ENCODE assay signal across 10 cellular contexts in the genomic region with DNA sequence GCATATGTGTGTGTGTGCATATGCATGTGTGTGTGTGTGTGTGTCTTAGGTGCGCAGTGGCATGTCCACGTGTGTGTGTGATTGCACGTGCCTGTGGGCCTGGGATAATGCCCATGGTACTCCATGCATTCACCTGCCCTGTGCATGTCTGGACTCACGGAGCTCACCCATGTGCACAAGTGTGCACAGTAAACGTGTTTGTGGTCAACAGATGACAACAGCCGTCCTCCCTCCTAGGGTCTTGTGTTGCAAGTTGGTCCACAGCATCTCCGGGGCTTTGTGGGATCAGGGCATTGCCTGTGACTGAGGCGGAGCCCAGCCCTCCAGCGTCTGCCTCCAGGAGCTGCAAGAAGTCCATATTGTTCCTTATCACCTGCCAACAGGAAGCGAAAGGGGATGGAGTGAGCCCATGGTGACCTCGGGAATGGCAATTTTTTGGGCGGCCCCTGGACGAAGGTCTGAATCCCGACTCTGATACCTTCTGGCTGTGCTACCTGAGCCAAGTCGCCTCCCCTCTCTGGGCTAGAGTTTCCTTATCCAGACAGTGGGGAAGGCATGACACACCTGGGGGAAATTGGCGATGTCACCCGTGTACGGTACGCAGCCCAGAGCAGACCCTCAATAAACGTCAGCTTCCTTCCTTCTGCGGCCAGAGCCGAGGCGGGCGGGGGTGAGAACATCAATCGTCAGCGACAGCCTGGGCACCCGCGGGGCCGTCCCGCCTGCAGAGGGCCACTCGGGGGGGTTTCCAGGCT. TPM values are rescaled to one million over a fixed set of nuclear protein-coding genes. Genes with fewer than 3 reads are reported as not detected.
DNase-seq lines count a peak whose midpoint lies in the region; TF ChIP-seq lines count a peak whose summit lies in the region.
"Had no signal": no experiment of that assay in that cellular context is flagged by ENCODE, and none has a peak within 500 bp of the region (broad histone marks: within the 10 kb centered on the region; RNA-seq: fewer than 3 reads in every experiment).

No MANE protein-coding gene starts in this region.

- H3K79me2 ChIP-seq in mammary epithelial cell (ENCODE audit: insufficient read depth, low read length) = no peaks in the 10 kb centered on the region

- H3K36me3 Mint-ChIP-seq in progenitor cell of endocrine pancreas (ENCODE audit: insufficient read depth) = no peaks in the 10 kb centered on the region

- no peaks in the 10 kb centered on the region for H4K20me1 ChIP-seq in mammary epithelial cell (ENCODE audit: insufficient read depth, low read length)

- no peak overlapping the region for H3K4me2 ChIP-seq in mammary epithelial cell (ENCODE audit: insufficient read depth, low read depth, low read length)

- peaks cover 2% of the 10 kb centered on the region for H3K4me1 ChIP-seq in SJCRH30
- H3K4me1 ChIP-seq in mammary epithelial cell (ENCODE audit: insufficient read depth, low read length) = no peaks in the 10 kb centered on the region

- H2AFZ ChIP-seq in mammary epithelial cell (ENCODE audit: low read depth, low read length) = no peak overlapping the region

- H3K4me3 Mint-ChIP-seq in progenitor cell of endocrine pancreas (ENCODE audit: low read depth) = no peak overlapping the region

- no peak for TF ChIP-seq CTCF in mammary epithelial cell (conservative IDR thresholded peaks at IDR 0.05 in 1 of 2, IDR thresholded peaks at IDR 0.05 in 1 of 2; ENCODE audit: extremely low read depth in 1 of 2, insufficient read depth in 1 of 2, low read depth in 1 of 2, low read length in 2 of 2)
- TF ChIP-seq CTCF in progenitor cell of endocrine pancreas (IDR thresholded peaks at IDR 0.05; ENCODE audit: unreplicated experiment) = no peak

- no peaks in the 10 kb centered on the region for H3K9me3 Mint-ChIP-seq in progenitor cell of endocrine pancreas (ENCODE audit: low read depth)

- WGBS in mammary epithelial cell (ENCODE audit: low coverage, missing lambda C conversion rate) = 29% methylated on average over 26 of the region's 31 CpGs

- H3K27me3 Mint-ChIP-seq in progenitor cell of endocrine pancreas = no peaks in the 10 kb centered on the region

- DNase-seq in GM19240 (ENCODE audit: insufficient read length, low spot score) (peak; percentile 46), KBM-7 (peak; percentile 47), SJCRH30 (no peak), DMS79 treated with DMSO at 0.1 percent for 48 hours (lab: John Stamatoyannopoulos, UW) (no peak), mammary epithelial cell (no peak), progenitor cell of endocrine pancreas (ENCODE audit: low spot score, unreplicated experiment) (no peak)
- DNase-seq in activated gamma-delta T cell treated with anti-CD3 and anti-CD28 coated beads, Interleukin-2, amount 50 U/mL, for 16 hours (ENCODE audit: low read depth) = peak; percentile 87
- DNase-seq in stimulated activated CD4-positive, alpha-beta T cell treated with anti-CD3 and anti-CD28 coated beads, Interleukin-4, amount 100 ng/mL, for 1 hour = peak; percentile 71

- H3K27me3 ChIP-seq in SJCRH30 = no peaks in the 10 kb centered on the region
- no peaks in the 10 kb centered on the region for H3K27me3 ChIP-seq in mammary epithelial cell (ENCODE audit: insufficient read depth, low read length)

- CTCF ChIA-PET in mammary epithelial cell (lab: Charles Lee; ENCODE audit: low non-redundant PET) = no interaction called here

- H3K36me3 ChIP-seq in SJCRH30 = peaks cover 20% of the 10 kb centered on the region
- no peaks in the 10 kb centered on the region for H3K36me3 ChIP-seq in mammary epithelial cell (ENCODE audit: insufficient read depth, low read length)
- H3K36me3 ChIP-seq: thoracic aorta had no signal

- H3K27ac Mint-ChIP-seq in progenitor cell of endocrine pancreas = no peak overlapping the region

- peaks cover 2% of the 10 kb centered on the region for H3K4me1 Mint-ChIP-seq in progenitor cell of endocrine pancreas (ENCODE audit: low read depth)

- no peak overlapping the region for H3K27ac ChIP-seq in SJCRH30
- no peak overlapping the region for H3K27ac ChIP-seq in mammary epithelial cell (ENCODE audit: insufficient read depth, low read depth, low read length)
- H3K27ac ChIP-seq: HL-60, thoracic aorta had no signal

- H3K4me3 ChIP-seq in SJCRH30 = no peak overlapping the region
- no peak overlapping the region for H3K4me3 ChIP-seq in mammary epithelial cell (replicated peaks in 1 of 3; ENCODE audit: insufficient read depth in 1 of 3, low read depth in 2 of 3, low read length in 3 of 3)
- H3K4me3 ChIP-seq: thoracic aorta had no signal

- intact Hi-C loops in mammary epithelial cell (cut with micrococcal nuclease) = no loop called here

- in situ Hi-C loops in KBM-7 (cut with MboI; ENCODE audit: low pct_unique_long_range_greater_than_20kb, low sequenced_read_pairs) (loop anchor here (10.0 kb wide), 1 partner anchor 65 kb away; no protein-coding TSS in a partner anchor), mammary epithelial cell (cut with MboI; ENCODE audit: low sequenced_read_pairs in 2 of 2) (loop anchor here in 1 of 2 donors (25.0 kb wide), 1 partner anchor 212 kb away; no protein-coding TSS in a partner anchor)

- H3K9me3 ChIP-seq in SJCRH30 (replicated peaks) (no peaks in the 10 kb centered on the region), mammary epithelial cell (replicated peaks; ENCODE audit: insufficient read depth, low read length) (no peaks in the 10 kb centered on the region)

- dilution Hi-C loops in mammary epithelial cell (cut with HindIII; ENCODE audit: low sequenced_read_pairs) = no loop called here

- no peak overlapping the region for H3K9ac ChIP-seq in mammary epithelial cell (ENCODE audit: insufficient read depth, low read length)

- no TSS peak for BruUV-seq in mammary epithelial cell (replicated peaks; lab: Mats Ljungman, UMichigan)

RNA-seq across cellular contexts. Expression of a gene that starts 47.6 kb away (rescaled TPM):
- 3.8 and 4.6 TPM in 2 replicates for total RNA-seq in SJCRH30 (2014; rRNA removed; shearing (Covaris generic))
- under 1 TPM; 0.17 to 0.64 TPM for total RNA-seq in mammary epithelial cell
- polyA plus RNA-seq in mammary epithelial cell = 5.4 TPM
- polyA minus RNA-seq in mammary epithelial cell = 11.3 TPM
- total RNA-seq in progenitor cell of endocrine pancreas = not detected in 2 replicates

Comparison
In these comparisons a context has a peak if more than half of its experiments do, and no peak if none do; other contexts are left out.
1. DNase-seq: peak in GM19240 (single experiment), KBM-7 (single experiment), activated gamma-delta T cell treated with anti-CD3 and anti-CD28 coated beads, Interleukin-2, amount 50 U/mL, for 16 hours (single experiment) and stimulated activated CD4-positive, alpha-beta T cell treated with anti-CD3 and anti-CD28 coated beads, Interleukin-4, amount 100 ng/mL, for 1 hour (single experiment); none in SJCRH30 (0 of 2), DMS79 treated with DMSO at 0.1 percent for 48 hours (single experiment), mammary epithelial cell (single experiment) and progenitor cell of endocrine pancreas (single experiment).